ENCODE assay signal across 8 cellular contexts in the genomic region with DNA sequence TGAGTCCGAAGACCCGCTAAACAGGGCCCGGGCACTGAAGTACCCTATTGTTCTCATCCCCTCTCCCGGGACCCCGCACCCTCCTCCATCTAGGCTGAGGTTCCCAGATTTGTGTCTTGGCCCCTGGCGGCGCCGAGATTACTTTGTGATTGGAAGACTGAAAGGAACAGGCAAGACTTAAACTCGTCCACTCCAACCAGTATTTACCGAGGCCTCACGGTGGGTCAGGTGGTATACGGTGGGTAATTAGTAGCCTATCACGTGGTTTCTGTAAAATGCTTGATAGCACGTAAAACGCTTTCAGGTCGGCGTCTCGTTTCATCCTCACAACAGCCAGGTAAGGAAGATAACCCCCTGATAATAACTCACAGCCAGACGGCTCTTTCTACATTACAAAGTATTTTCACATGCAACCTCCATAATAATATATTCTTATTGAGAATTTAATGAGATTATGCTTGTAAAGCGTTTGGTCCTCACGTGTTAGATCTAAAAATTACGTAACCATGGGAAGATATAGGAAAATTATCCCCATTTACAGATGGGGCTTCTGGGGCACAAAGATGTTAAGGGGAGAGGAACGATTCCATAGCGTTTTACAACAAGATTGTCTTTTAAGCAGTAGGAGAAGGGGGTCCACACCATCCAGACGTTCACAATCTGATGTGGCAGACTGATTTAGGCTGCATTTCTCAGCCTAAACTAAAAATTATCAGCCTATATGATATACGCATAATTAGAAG. TPM values are rescaled to one million over a fixed set of nuclear protein-coding genes. Genes with fewer than 3 reads are reported as not detected.
A peak's percentile ranks its signal among the peaks of the same experiment; 100 is the strongest.
DNase-seq lines count a peak whose midpoint lies in the region; ATAC-seq, FAIRE-seq and TF ChIP-seq lines count a peak whose summit lies in the region.

No MANE protein-coding gene starts in this region.

- no peak for TF ChIP-seq POLR2A in A549 (IDR thresholded peaks at IDR 0.05; ENCODE audit: low read length)

- H3K4me1 ChIP-seq in A549, result peaks cover 23% of the 10 kb centered on the region

- intact Hi-C loops in left colon (cut with DNase I, micrococcal nuclease), result no loop called here

- no peak for TF ChIP-seq CTCF in A549 (IDR thresholded peaks at IDR 0.05)
- TF ChIP-seq CTCF in coronary artery (IDR thresholded peaks at IDR 0.05), result no peak

- TF ChIP-seq EP300 in A549 (IDR thresholded peaks at IDR 0.05), result no peak

- no peaks in the 10 kb centered on the region for H3K9me3 ChIP-seq in A549

- peak overlapping the region; percentile 92 for H3K4me2 ChIP-seq in A549

- CTCF ChIA-PET in A549 (lab: Yijun Ruan, JAX), result interaction anchor here (0.6 to 2.1 kb wide), 3 partner anchors 12 to 261 kb away, joined by 4 to 12 read pairs (median 4); no protein-coding TSS in a partner anchor

- ATAC-seq in A549 (peak; percentile 72 to 81), GM18499 (IDR thresholded peaks at IDR 0.05; ENCODE audit: insufficient read depth, unreplicated experiment) (peak; percentile 45), HG02884 (IDR thresholded peaks at IDR 0.05; ENCODE audit: unreplicated experiment) (peak; percentile 54), left colon (peak; percentile 70)

- H3K27ac ChIP-seq in A549 (peak overlapping the region; percentile 88 to 95), coronary artery (peak overlapping the region; percentile 88 to 95)

- POLR2A ChIA-PET in A549 (lab: Yijun Ruan, JAX), result interaction anchor here (0.7 to 1.2 kb wide), 13 partner anchors 9 to 175 kb away, joined by 3 to 16 read pairs (median 4); a partner anchor contains a TSS

- TF ChIP-seq RAD21 in A549 (conservative IDR thresholded peaks at IDR 0.05 in 1 of 2, IDR thresholded peaks at IDR 0.05 in 1 of 2), result no peak

- peak; percentile 75 to 84 for DNase-seq in A549 (ENCODE audit: low read depth in 1 of 2, low spot score in 1 of 2)
- peak; percentile 90 for DNase-seq in NCI-H146 (lab: John Stamatoyannopoulos, UW)
- peak; percentile 17 for DNase-seq in T-helper 22 cell (ENCODE audit: low read depth)
- no peak for DNase-seq in coronary artery (ENCODE audit: low spot score)
- DNase-seq in left colon, result peak; percentile 68 to 72
- peak in 2 of 3 donors; percentile 7 to 32 for DNase-seq in stimulated activated CD4-positive, alpha-beta T cell treated with anti-CD3 and anti-CD28 coated beads, TNF-alpha, amount 100 ng/mL, for 48 hours (ENCODE audit: low read depth in 3 of 3)

- 6% methylated on average over 26 of the region's 26 CpGs for WGBS in A549 (ENCODE audit: missing lambda C conversion rate)

- H3K4me3 ChIP-seq in A549 (peak overlapping the region; percentile 96), coronary artery (peak overlapping the region; percentile 80)

- no peak for FAIRE-seq in A549 (lab: Jason Lieb, UNC)

TF ChIP-seq in A549, 52 proteins besides CTCF, POLR2A, EP300 and RAD21:
- TF ChIP-seq CEBPB (IDR thresholded peaks at IDR 0.05), result peak in 1 of 2 experiments; percentile 55; a peak in 1 of 4 replicates
- TF ChIP-seq TFCP2L1 (CRISPR knock-in tag; IDR thresholded peaks at IDR 0.05), result peak; percentile 87; the same call in 1 of the 2 replicates
- no peak for TF ChIP-seq NPAS2 (CRISPR knock-in tag; IDR thresholded peaks at IDR 0.05; ENCODE audit: borderline replicate concordance)
- 0 out of 2 replicates have a peak, but pooled peaks have one; percentile 24 for TF ChIP-seq HOXB5 (CRISPR knock-in tag; IDR thresholded peaks at IDR 0.05)
- TF ChIP-seq, protein P1, sequence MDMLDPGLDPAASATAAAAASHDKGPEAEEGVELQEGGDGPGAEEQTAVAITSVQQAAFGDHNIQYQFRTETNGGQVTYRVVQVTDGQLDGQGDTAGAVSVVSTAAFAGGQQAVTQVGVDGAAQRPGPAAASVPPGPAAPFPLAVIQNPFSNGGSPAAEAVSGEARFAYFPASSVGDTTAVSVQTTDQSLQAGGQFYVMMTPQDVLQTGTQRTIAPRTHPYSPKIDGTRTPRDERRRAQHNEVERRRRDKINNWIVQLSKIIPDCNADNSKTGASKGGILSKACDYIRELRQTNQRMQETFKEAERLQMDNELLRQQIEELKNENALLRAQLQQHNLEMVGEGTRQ (IDR thresholded peaks at IDR 0.05), result peak; percentile 98
- no peak for TF ChIP-seq POLR2AphosphoS2 (conservative IDR thresholded peaks at IDR 0.05; ENCODE audit: low read length)
- peak; percentile 27 for TF ChIP-seq BHLHE40 (IDR thresholded peaks at IDR 0.05; ENCODE audit: low read depth, low read length)
- peak; percentile 31; the same call in 1 of the 2 replicates for TF ChIP-seq KDM5A (IDR thresholded peaks at IDR 0.05)
- TF ChIP-seq JUN (IDR thresholded peaks at IDR 0.05), result peak in 1 of 2 experiments; percentile 15; a peak in 2 of 5 replicates
- TF ChIP-seq RARB (CRISPR knock-in tag; IDR thresholded peaks at IDR 0.05), result peak; percentile 48; the same call in 1 of the 2 replicates
- TF ChIP-seq RCOR1 (IDR thresholded peaks at IDR 0.05; ENCODE audit: low read depth, low read length), result no peak
- peak; percentile 69; the same call in 1 of the 2 replicates for TF ChIP-seq PHF8 (IDR thresholded peaks at IDR 0.05; ENCODE audit: borderline replicate concordance, low read depth)
TF ChIP-seq in A549: peak in this region for 9.

RNA-seq across cellular contexts. Expression of a gene that starts 0.6 kb away (rescaled TPM):
- polyA plus RNA-seq in A549 (2011; rRNA removed) (35.9 and 51.0 TPM in 2 replicates), A549 (2017; fragmentation: RNase III; extraction: RNeasy Plus Mini Kit Qiagen cat#74134 plus additional on column Dnase treatment) (28.3 to 31.7 TPM (median 30.7 TPM) in 3 replicates)
- polyA plus RNA-seq in A549 (2012; cell fraction: cytosol; rRNA removed), result 5.8 and 6.0 TPM in 2 replicates
- polyA plus RNA-seq in A549 (2012; cell fraction: nucleus; rRNA removed), result 3.6 and 6.0 TPM in 2 replicates
- polyA minus RNA-seq in A549 (2011; rRNA and poly(A)+ RNA removed), result 17.4 and 20.0 TPM in 2 replicates
- 10 to 100 TPM; 49.7 to 54.6 TPM for total RNA-seq in left colon
